9 cellular contexts compared by ENCODE assay signal in genomic region chr16:2905988-2906387, GRCh38. TPM values are rescaled to one million over a fixed set of nuclear protein-coding genes. Genes with fewer than 3 reads are reported as not detected.
A peak's percentile ranks its signal among the peaks of the same experiment; 100 is the strongest.
DNase-seq lines count a peak whose midpoint lies in the region; ATAC-seq and TF ChIP-seq lines count a peak whose summit lies in the region.
"Had no signal": no experiment of that assay in that cellular context is flagged by ENCODE, and none has a peak within 500 bp of the region (broad histone marks: within the 10 kb centered on the region; RNA-seq: fewer than 3 reads in every experiment).

No MANE protein-coding gene starts in this region.

- intact Hi-C loops in left ventricle myocardium superior (cut with micrococcal nuclease) = no loop called here

- ATAC-seq in left ventricle myocardium superior = no peak
- ATAC-seq in activated naive CD4-positive, alpha-beta T cell treated with anti-CD3 and anti-CD28 coated beads, Interleukin-2, amount 50 U/mL, for 72 hours = no peak
- ATAC-seq in HG02588 (IDR thresholded peaks at IDR 0.05; ENCODE audit: unreplicated experiment) = no peak

- WGBS in liver = 30% methylated on average over 12 of the region's 12 CpGs

- no peak overlapping the region for H3K9ac ChIP-seq in liver (ENCODE audit: low read depth in 1 of 2, low read length in 2 of 2)

- no peak for DNase-seq in cardiac muscle cell (ENCODE audit: low read depth in 1 of 2, low spot score in 1 of 2)
- DNase-seq in left ventricle myocardium superior = no peak
- no peak for DNase-seq in activated naive CD4-positive, alpha-beta T cell treated with anti-CD3 and anti-CD28 coated beads, Interleukin-2, amount 50 U/mL, for 72 hours (ENCODE audit: low spot score in 2 of 2)
- DNase-seq in type B pancreatic cell (ENCODE audit: extremely low spot score, unreplicated experiment) = no peak
- no peak for DNase-seq in dermis blood vessel endothelial cell
- DNase-seq in kidney tubule cell (ENCODE audit: low spot score) = no peak

- peak overlapping the region; percentile 2 for H3K27ac ChIP-seq in cardiac muscle cell
- H3K27ac ChIP-seq in liver (ENCODE audit: low read depth in 1 of 2, low read length in 2 of 2) = no peak overlapping the region

- H3K27me3 ChIP-seq in cardiac muscle cell = no peaks in the 10 kb centered on the region
- no peaks in the 10 kb centered on the region for H3K27me3 ChIP-seq in liver (ENCODE audit: control insufficient read depth in 4 of 4, insufficient read depth in 4 of 4, low read length in 3 of 4)

- peak overlapping the region; percentile 44 to 80 for H3K27ac Mint-ChIP-seq in activated naive CD4-positive, alpha-beta T cell treated with anti-CD3 and anti-CD28 coated beads, Interleukin-2, amount 50 U/mL, for 72 hours
- H3K27ac Mint-ChIP-seq in type B pancreatic cell = peak overlapping the region; percentile 92

- H3K9me3 Mint-ChIP-seq in activated naive CD4-positive, alpha-beta T cell treated with anti-CD3 and anti-CD28 coated beads, Interleukin-2, amount 50 U/mL, for 72 hours = no peaks in the 10 kb centered on the region
- no peaks in the 10 kb centered on the region for H3K9me3 Mint-ChIP-seq in type B pancreatic cell

- peak overlapping the region; percentile 78 for H3K4me3 Mint-ChIP-seq in type B pancreatic cell

- no peaks in the 10 kb centered on the region for H3K27me3 Mint-ChIP-seq in type B pancreatic cell

- H3K9me3 ChIP-seq in cardiac muscle cell (ENCODE audit: low read depth) = no peaks in the 10 kb centered on the region
- no peaks in the 10 kb centered on the region for H3K9me3 ChIP-seq in liver (ENCODE audit: control insufficient read depth in 4 of 4, low read length in 3 of 4)

- H3K36me3 Mint-ChIP-seq in activated naive CD4-positive, alpha-beta T cell treated with anti-CD3 and anti-CD28 coated beads, Interleukin-2, amount 50 U/mL, for 72 hours = peaks cover 0 to 4% of the 10 kb centered on the region in 2 donors
- no peaks in the 10 kb centered on the region for H3K36me3 Mint-ChIP-seq in type B pancreatic cell

- H3K36me3 ChIP-seq in cardiac muscle cell = no peaks in the 10 kb centered on the region
- H3K36me3 ChIP-seq in liver (ENCODE audit: control insufficient read depth in 4 of 4, insufficient read depth in 3 of 4, low read depth in 1 of 4, low read length in 3 of 4) = no peaks in the 10 kb centered on the region

- TF ChIP-seq RAD21 in liver (IDR thresholded peaks at IDR 0.05) = no peak

- no peak for TF ChIP-seq CTCF in cardiac muscle cell (IDR thresholded peaks at IDR 0.05; ENCODE audit: low read depth, low read length)
- no peak for TF ChIP-seq CTCF in liver (IDR thresholded peaks at IDR 0.05; ENCODE audit: low read depth, low read length, missing input control)
- no peak for TF ChIP-seq CTCF in type B pancreatic cell (conservative IDR thresholded peaks at IDR 0.05)

- H3K4me3 ChIP-seq in cardiac muscle cell (no peak overlapping the region), liver (ENCODE audit: low read depth in 1 of 3, low read length in 3 of 3) (no peak overlapping the region)

- H3K4me1 ChIP-seq in cardiac muscle cell (ENCODE audit: low read depth) (peaks cover 6% of the 10 kb centered on the region), liver (ENCODE audit: control insufficient read depth in 4 of 4, insufficient read depth in 4 of 4, low read length in 3 of 4) (peaks cover 0 to 17% (median 7%) of the 10 kb centered on the region in 4 donors)

- H3K4me1 Mint-ChIP-seq in type B pancreatic cell (ENCODE audit: unreplicated experiment) = peaks cover 11% of the 10 kb centered on the region

TF ChIP-seq in liver, 16 proteins besides CTCF, POLR2A, EP300 and RAD21:
- peak; percentile 24 for TF ChIP-seq SP1 (IDR thresholded peaks at IDR 0.05)
- no peak for TF ChIP-seq REST (IDR thresholded peaks at IDR 0.05)
- no peak for TF ChIP-seq FOXA2 (IDR thresholded peaks at IDR 0.05)

RNA-seq across cellular contexts. Expression of gene FLYWCH1, which starts 5.7 kb away (rescaled TPM):
- 33.2 and 58.7 TPM in 2 replicates for total RNA-seq in cardiac muscle cell
- polyA plus RNA-seq in cardiac muscle cell = 34.7 and 41.1 TPM in 2 replicates
- 36.1 TPM for total RNA-seq in left ventricle myocardium superior
- 10 to 100 TPM; 28.8 to 55.4 TPM for total RNA-seq in activated naive CD4-positive, alpha-beta T cell treated with anti-CD3 and anti-CD28 coated beads, Interleukin-2, amount 50 U/mL, for 72 hours
- total RNA-seq in liver = 10 to 100 TPM in 1 of 2 donors, 1 to 10 TPM in 1; 6.2 to 12.2 TPM
- 1 to 10 TPM; 3.9 to 9.5 TPM for polyA plus RNA-seq in liver
- total RNA-seq in type B pancreatic cell (ENCODE audit: low replicate concordance) = 17.8 and 28.6 TPM in 2 replicates
- total RNA-seq in dermis blood vessel endothelial cell = 39.5 and 41.0 TPM in 2 replicates

RNA-seq across cellular contexts. Expression of gene FLYWCH2, which starts 23.0 kb away (rescaled TPM):
- total RNA-seq in cardiac muscle cell (134 and 148 TPM in 2 replicates), left ventricle myocardium superior (28.6 TPM), liver (10 to 100 TPM in 1 of 2 donors, 1 to 10 TPM in 1; 7.1 to 21.0 TPM), type B pancreatic cell (ENCODE audit: low replicate concordance) (43.1 and 45.9 TPM in 2 replicates), dermis blood vessel endothelial cell (36.0 and 72.2 TPM in 2 replicates)
- polyA plus RNA-seq in cardiac muscle cell (59.2 and 66.1 TPM in 2 replicates), liver (10 to 100 TPM in 1 of 2 donors, 1 to 10 TPM in 1; 4.9 to 10.2 TPM)
- 10 to 100 TPM in 1 of 2 donors, 1 to 10 TPM in 1; 9.4 to 17.4 TPM for total RNA-seq in activated naive CD4-positive, alpha-beta T cell treated with anti-CD3 and anti-CD28 coated beads, Interleukin-2, amount 50 U/mL, for 72 hours

RNA-seq across cellular contexts. Expression of gene PRSS22, which starts 48.0 kb away (rescaled TPM):
- total RNA-seq in cardiac muscle cell (not detected in 2 replicates), left ventricle myocardium superior (not detected), liver (1 to 10 TPM in 1 of 2 donors, not detected in 1; 1.1 TPM), type B pancreatic cell (ENCODE audit: low replicate concordance) (42.5 and 56.8 TPM in 2 replicates), dermis blood vessel endothelial cell (not detected in 2 replicates)
- polyA plus RNA-seq in cardiac muscle cell (not detected in 2 replicates), liver (under 1 TPM; 0.23 to 0.32 TPM)
- total RNA-seq in activated naive CD4-positive, alpha-beta T cell treated with anti-CD3 and anti-CD28 coated beads, Interleukin-2, amount 50 U/mL, for 72 hours = under 1 TPM in 1 of 2 donors, not detected in 1; 0.34 TPM
- total RNA-seq: lung microvascular endothelial cell had no signal

RNA-seq across cellular contexts. Expression of gene KREMEN2, which starts 58.1 kb away (rescaled TPM):
- total RNA-seq in cardiac muscle cell = 2.6 and 3.9 TPM in 2 replicates
- polyA plus RNA-seq in cardiac muscle cell = 1.3 and 2.5 TPM in 2 replicates
- total RNA-seq in left ventricle myocardium superior = not detected
- not detected for total RNA-seq in activated naive CD4-positive, alpha-beta T cell treated with anti-CD3 and anti-CD28 coated beads, Interleukin-2, amount 50 U/mL, for 72 hours
- not detected for total RNA-seq in liver
- polyA plus RNA-seq in liver = not detected
- 4.5 and 7.7 TPM in 2 replicates for total RNA-seq in type B pancreatic cell (ENCODE audit: low replicate concordance)
- total RNA-seq in dermis blood vessel endothelial cell = not detected in 2 replicates
- total RNA-seq: lung microvascular endothelial cell had no signal

Comparison
In these comparisons a context has a peak if more than half of its experiments do, and no peak if none do; other contexts are left out.
1. RNA of gene PRSS22, which starts 48.0 kb away (total RNA-seq): 42.5 to 56.8 TPM in type B pancreatic cell; 1.1 TPM in liver, 0.34 TPM in activated naive CD4-positive, alpha-beta T cell treated with anti-CD3 and anti-CD28 coated beads, Interleukin-2, amount 50 U/mL, for 72 hours, not detected in cardiac muscle cell, not detected in left ventricle myocardium superior (single experiment) and not detected in dermis blood vessel endothelial cell; every median in the first group is over 10 times any median in the second.